15 cellular contexts compared by ENCODE assay signal in genomic region chr6:153150767-153151440, GRCh38. TPM values are rescaled to one million over a fixed set of nuclear protein-coding genes. Genes with fewer than 3 reads are reported as not detected.
DNase-seq lines count a peak whose midpoint lies in the region; ATAC-seq, FAIRE-seq and TF ChIP-seq lines count a peak whose summit lies in the region.
"Had no signal": no experiment of that assay in that cellular context is flagged by ENCODE, and none has a peak within 500 bp of the region (broad histone marks: within the 10 kb centered on the region; RNA-seq: fewer than 3 reads in every experiment).

No MANE protein-coding gene starts in this region.

- no peak for TF ChIP-seq RAD21 in GM12878 (IDR thresholded peaks at IDR 0.05; ENCODE audit: insufficient read depth, low read depth, low read length)

- no peaks in the 10 kb centered on the region for H3K27me3 ChIP-seq in GM12878 (replicated peaks in 1 of 2; ENCODE audit: control insufficient read depth in 2 of 2, insufficient read depth in 2 of 2, low read length in 1 of 2)
- H3K27me3 ChIP-seq in small intestine (ENCODE audit: control insufficient read depth in 2 of 2, insufficient read depth in 2 of 2, low read length in 2 of 2) = no peaks in the 10 kb centered on the region
- H3K27me3 ChIP-seq in ascending aorta = no peaks in the 10 kb centered on the region
- H3K27me3 ChIP-seq: upper lobe of right lung had no signal

- H3K27ac ChIP-seq in GM12878 (ENCODE audit: control insufficient read depth, insufficient read depth) (no peak overlapping the region), small intestine (ENCODE audit: low read depth in 1 of 2, low read length in 1 of 2) (no peak overlapping the region), caudate nucleus (ENCODE audit: low read depth, low read length) (no peak overlapping the region), ascending aorta (no peak overlapping the region)
- H3K27ac ChIP-seq: heart right ventricle, upper lobe of right lung had no signal

- no peak overlapping the region for H3K9ac ChIP-seq in GM12878 (ENCODE audit: control insufficient read depth, insufficient read depth, low read length)

- intact Hi-C loops in GM12878 (cut with micrococcal nuclease; ENCODE audit: unreplicated experiment) = no loop called here
- intact Hi-C loops in ascending aorta (cut with DNase I) = no loop called here

- H2AFZ ChIP-seq in GM12878 (ENCODE audit: control insufficient read depth, low read depth, low read length) = no peak overlapping the region

- CTCF ChIA-PET in GM12878 (lab: Yijun Ruan, JAX) = no interaction called here

- H3K9me3 ChIP-seq in GM12878 (replicated peaks; ENCODE audit: control insufficient read depth, insufficient read depth, low read length) = no peaks in the 10 kb centered on the region
- no peaks in the 10 kb centered on the region for H3K9me3 ChIP-seq in small intestine (ENCODE audit: control insufficient read depth, low read depth)
- no peaks in the 10 kb centered on the region for H3K9me3 ChIP-seq in ascending aorta
- H3K9me3 ChIP-seq: heart right ventricle, upper lobe of right lung had no signal

- H3K4me1 ChIP-seq in GM12878 (ENCODE audit: control insufficient read depth, insufficient read depth, low read length) (no peaks in the 10 kb centered on the region), small intestine (ENCODE audit: control insufficient read depth in 2 of 2, insufficient read depth in 1 of 2, low read depth in 1 of 2, low read length in 1 of 2) (no peaks in the 10 kb centered on the region), ascending aorta (no peaks in the 10 kb centered on the region)
- H3K4me1 ChIP-seq: heart right ventricle, upper lobe of right lung had no signal

- no peaks in the 10 kb centered on the region for H3K79me2 ChIP-seq in GM12878 (ENCODE audit: control insufficient read depth, insufficient read depth, low read length)

- DNase-seq in HT-29 (ENCODE audit: low spot score) = peak; percentile 52
- DNase-seq in NCI-H526 treated with DMSO at 0.1 percent for 48 hours (lab: John Stamatoyannopoulos, UW) = peak; percentile 62
- no peak for DNase-seq in GM12878 (ENCODE audit: low read depth, low spot score)
- peak; percentile 3 for DNase-seq in small intestine
- no peak for DNase-seq in caudate nucleus (lab: John Stamatoyannopoulos, UW)
- no peak for DNase-seq in NCI-H1930 (lab: John Stamatoyannopoulos, UW)
- no peak for DNase-seq in ascending aorta (ENCODE audit: low spot score in 2 of 2)
- DNase-seq in omental fat pad (ENCODE audit: low spot score) = no peak
- DNase-seq: activated CD8-positive, alpha-beta T cell treated with anti-CD3 and anti-CD28 coated beads, Interleukin-2, amount 10 ng/mL, durations not matched to agents 7 days and 5 days; activated naive CD4-positive, alpha-beta T cell; COR-L47; heart right ventricle; left ventricle myocardium superior; stimulated activated CD4-positive, alpha-beta T cell treated with anti-CD3 and anti-CD28 coated beads, Interleukin-15, amount 100 ng/mL, for 24 hours; upper lobe of right lung had no signal

- no peak for TF ChIP-seq EP300 in GM12878 (IDR thresholded peaks at IDR 0.05; ENCODE audit: borderline replicate concordance in 1 of 2, control insufficient read depth in 1 of 2, low read depth in 2 of 2, low read length in 2 of 2)

- no peak for TF ChIP-seq CTCF in GM12878 (IDR thresholded peaks at IDR 0.05 in 2 of 3, conservative IDR thresholded peaks at IDR 0.05 in 1 of 3; ENCODE audit: control insufficient read depth in 2 of 3, extremely low read depth in 1 of 3, insufficient read depth in 1 of 3, low read depth in 3 of 3, low read length in 3 of 3)
- no peak for TF ChIP-seq CTCF in ascending aorta (IDR thresholded peaks at IDR 0.05)
- no peak for TF ChIP-seq CTCF in omental fat pad (IDR thresholded peaks at IDR 0.05)

- in situ Hi-C loops in GM12878 (cut with MboI) = no loop called here

- H3K36me3 ChIP-seq in GM12878 (ENCODE audit: control insufficient read depth in 2 of 2, insufficient read depth in 2 of 2, low read length in 1 of 2) = no peaks in the 10 kb centered on the region
- no peaks in the 10 kb centered on the region for H3K36me3 ChIP-seq in small intestine (ENCODE audit: control insufficient read depth in 2 of 2, insufficient read depth in 2 of 2, low read length in 2 of 2)
- H3K36me3 ChIP-seq in ascending aorta = no peaks in the 10 kb centered on the region
- H3K36me3 ChIP-seq: heart right ventricle, upper lobe of right lung had no signal

- FAIRE-seq in GM12878 (lab: Jason Lieb, UNC) (no peak), small intestine (lab: Jason Lieb, UNC) (no peak)

- RAD21 ChIA-PET in GM12878 (lab: Charles Lee; ENCODE audit: unreplicated experiment) = interaction anchor here (0.9 kb wide), 1 partner anchor 65 kb away, joined by 3 read pairs; no protein-coding TSS in a partner anchor

- 49% methylated on average over 20 of the region's 20 CpGs for WGBS in GM12878 (ENCODE audit: insufficient coverage, insufficient replicate concordance, low lambda C conversion rate, missing lambda C conversion rate)
- WGBS in small intestine, 3 donors = 73 to 86% (median 78%) methylated on average over 20 of the region's 20 CpGs

- POLR2A ChIA-PET in GM12878 (lab: Charles Lee) = interaction anchor here (0.6 kb wide), 1 partner anchor 64 kb away, joined by 3 read pairs; no protein-coding TSS in a partner anchor

- TF ChIP-seq POLR2A in GM12878 (IDR thresholded peaks at IDR 0.05; ENCODE audit: low read depth, low read length) = no peak

- H3K4me3 ChIP-seq in GM12878 (no peak overlapping the region), small intestine (ENCODE audit: low read depth in 1 of 2, low read length in 2 of 2) (no peak overlapping the region), ascending aorta (peak overlapping the region in 1 of 2 donors; percentile 58)
- H3K4me3 ChIP-seq: heart right ventricle, upper lobe of right lung had no signal

- no peaks in the 10 kb centered on the region for H4K20me1 ChIP-seq in GM12878 (ENCODE audit: control insufficient read depth, insufficient read depth)

- H3K4me2 ChIP-seq in GM12878 (ENCODE audit: control insufficient read depth, insufficient read depth) = no peak overlapping the region

- BruUV-seq in GM12878 (replicated peaks; lab: Mats Ljungman, UMichigan) = no TSS peak

- SMC1A ChIA-PET in GM12878 (lab: Charles Lee; ENCODE audit: uncharacterized antibody, unreplicated experiment) = interaction anchor here (1.9 kb wide), 1 partner anchor 64 kb away, joined by 7 read pairs; no protein-coding TSS in a partner anchor

- ATAC-seq in GM12878 = peak; percentile 69
- ATAC-seq in omental fat pad (ENCODE audit: low FRiP score) = no peak
- ATAC-seq: activated CD8-positive, alpha-beta T cell treated with anti-CD3 and anti-CD28 coated beads, Interleukin-2, amount 10 ng/mL, durations not matched to agents 7 days and 5 days; heart right ventricle; left ventricle myocardium superior had no signal

TF ChIP-seq in GM12878, 131 proteins besides CTCF, POLR2A, EP300 and RAD21:
- TF ChIP-seq ETV6 (conservative IDR thresholded peaks at IDR 0.05 in 1 of 2, IDR thresholded peaks at IDR 0.05 in 1 of 2; ENCODE audit: borderline replicate concordance in 1 of 2, low read depth in 1 of 2) (no peak), PKNOX1 (IDR thresholded peaks at IDR 0.05) (0 out of 2 replicates have a peak, but pooled peaks have one; percentile 9), HSF1 (IDR thresholded peaks at IDR 0.05; ENCODE audit: low read depth, low read length) (no peak)

RNA-seq across cellular contexts. Expression of gene RGS17, which starts 19.8 kb away (rescaled TPM):
- total RNA-seq in HT-29 (2014; rRNA removed; shearing (Covaris generic)) = 1.3 and 2.0 TPM in 2 replicates
- total RNA-seq in GM12878 (2013; cell fraction: nucleolus; rRNA removed) = 0.17 TPM in 1 of 2 replicates, not detected in the other
- 0.06 TPM in 1 of 2 replicates, not detected in the other for total RNA-seq in GM12878 (2014; rRNA removed)
- under 0.01 TPM in 1 of 2 replicates, not detected in the other for total RNA-seq in GM12878 (2014; rRNA removed; fragmentation: Illumina TruSeq; extraction: Trizol)
- total RNA-seq in GM12878 (2021) = not detected in 2 replicates
- polyA plus RNA-seq in GM12878 (2011; ENCODE audit: low read depth) = 0.03 TPM
- 0.10 and 0.14 TPM in 2 replicates for polyA plus RNA-seq in GM12878 (2011; rRNA removed)
- polyA plus RNA-seq in GM12878 (2011; cell fraction: cytosol; rRNA removed) = 0.03 TPM in 1 of 2 replicates, not detected in the other
- polyA plus RNA-seq in GM12878 (2011; cell fraction: nucleus; rRNA removed) = 0.01 TPM in 1 of 2 replicates, not detected in the other
- 0.08 and 0.24 TPM in 2 replicates for polyA plus RNA-seq in GM12878 (2012)
- polyA plus RNA-seq in GM12878 (2014; fragmentation: Illumina TruSeq; extraction: Trizol) = not detected in 2 replicates
- polyA plus RNA-seq in GM12878 (2014; fragmentation: Nextera tagmentation; extraction: Ambion mirVana) = under 1 TPM; 0.11 to 0.29 TPM
- polyA plus RNA-seq in GM12878 (2014; rRNA removed) = 0.01 TPM in 1 of 2 replicates, not detected in the other
- under 1 TPM; 0.17 to 0.20 TPM for polyA plus RNA-seq in GM12878 (2016; fragmentation: Nextera tagmentation; extraction: Ambion mirVana)
- polyA minus RNA-seq in GM12878 (2011; rRNA and poly(A)+ RNA removed) = not detected in 2 replicates
- not detected in 2 replicates for polyA minus RNA-seq in GM12878 (2011; cell fraction: cytosol; rRNA and poly(A)+ RNA removed)
- not detected in 2 replicates for polyA minus RNA-seq in GM12878 (2011; cell fraction: nucleus; rRNA and poly(A)+ RNA removed)
- under 1 TPM in 2 of 3 donors, not detected in 1; under 0.01 to 0.15 TPM for polyA plus RNA-seq in small intestine
- total RNA-seq in ascending aorta = not detected
- total RNA-seq in omental fat pad = 1 to 10 TPM in 3 of 4 donors, under 1 TPM in 1; 0.47 to 7.4 (median 3.0) TPM
- total RNA-seq: activated CD8-positive, alpha-beta T cell treated with anti-CD3 and anti-CD28 coated beads, Interleukin-2, amount 10 ng/mL, durations not matched to agents 7 days and 5 days had no signal

Comparison
In these comparisons a context has a peak if more than half of its experiments do, and no peak if none do; other contexts are left out.
1. DNase-seq: peak in HT-29 (single experiment), NCI-H526 treated with DMSO at 0.1 percent for 48 hours (single experiment) and small intestine (single experiment); none in GM12878 (single experiment), caudate nucleus (0 of 61), NCI-H1930 (0 of 2), ascending aorta (0 of 2) and omental fat pad (single experiment).